In the genomic region with DNA sequence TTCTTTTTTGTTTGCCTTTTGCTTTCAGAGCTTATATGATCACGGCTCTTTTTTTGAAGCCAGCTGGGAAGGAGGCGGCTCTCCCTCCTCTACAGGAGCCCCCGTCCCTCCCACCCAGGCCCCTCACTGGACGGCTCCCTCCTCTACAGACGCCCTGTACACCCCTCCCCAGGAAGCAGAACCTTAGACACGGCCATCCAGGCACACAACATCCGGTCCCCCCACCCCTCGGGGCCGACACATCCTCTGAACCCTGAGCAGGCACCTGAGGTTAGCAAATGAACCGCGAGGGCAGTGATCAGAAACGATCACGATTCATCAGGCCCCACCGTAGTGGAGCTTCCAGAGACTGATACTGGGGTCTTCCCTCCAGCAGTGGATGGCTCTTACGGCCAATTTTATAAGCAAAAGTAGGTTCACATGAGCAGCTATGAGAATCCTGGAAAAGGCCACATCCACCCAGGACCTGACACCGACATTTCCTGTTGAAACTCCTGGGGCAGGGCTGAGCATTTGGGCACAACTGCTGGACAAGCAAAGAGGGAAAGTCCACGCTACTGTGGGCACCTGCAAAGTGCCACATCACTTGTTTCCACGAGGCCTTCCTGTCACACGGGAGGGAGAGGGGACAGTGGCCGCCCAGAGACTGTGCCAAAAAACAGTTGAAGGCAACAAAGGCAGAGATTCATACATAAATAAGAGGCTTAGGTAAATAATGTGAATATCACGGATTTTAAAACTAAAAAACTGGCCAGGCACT, we compare ENCODE assay signal across 9 cellular contexts.
A peak's percentile ranks its signal among the peaks of the same experiment; 100 is the strongest.
DNase-seq lines count a peak whose midpoint lies in the region; ATAC-seq and TF ChIP-seq lines count a peak whose summit lies in the region.
"Had no signal": no experiment of that assay in that cellular context is flagged by ENCODE, and none has a peak within 500 bp of the region (broad histone marks: within the 10 kb centered on the region; RNA-seq: fewer than 3 reads in every experiment).

No MANE protein-coding gene starts in this region.

- peak; percentile 55 to 92 (median 76) for DNase-seq in CD4-positive, CD25-positive, alpha-beta regulatory T cell
- DNase-seq in T-cell: peak; percentile 42 to 82 (median 72)
- peak; percentile 78 for DNase-seq in activated naive CD8-positive, alpha-beta T cell treated with anti-CD3 and anti-CD28 coated beads, Interleukin-2, amount 50 U/mL, for 24 hours
- DNase-seq in stimulated activated CD8-positive, alpha-beta memory T cell treated with anti-CD3 and anti-CD28 coated beads, Interleukin-7, amount 100 ng/mL, for 4 hours (ENCODE audit: low read depth in 2 of 2): peak; percentile 64 to 71
- no peak for DNase-seq in DMS53 (lab: John Stamatoyannopoulos, UW)
- no peak for DNase-seq in foreskin fibroblast
- no peak for DNase-seq in MCF 10A (ENCODE audit: unreplicated experiment)

- intact Hi-C loops in MCF 10A (cut with micrococcal nuclease): no loop called here

- no peaks in the 10 kb centered on the region for H3K27me3 Mint-ChIP-seq in CD4-positive, CD25-positive, alpha-beta regulatory T cell
- no peaks in the 10 kb centered on the region for H3K27me3 Mint-ChIP-seq in T-cell
- H3K27me3 Mint-ChIP-seq in activated naive CD8-positive, alpha-beta T cell treated with anti-CD3 and anti-CD28 coated beads, Interleukin-2, amount 50 U/mL, for 24 hours: no peaks in the 10 kb centered on the region
- H3K27me3 Mint-ChIP-seq in MCF 10A (ENCODE audit: insufficient read depth, unreplicated experiment): no peaks in the 10 kb centered on the region

- H3K4me1 ChIP-seq in CD4-positive, CD25-positive, alpha-beta regulatory T cell (ENCODE audit: control insufficient read depth, insufficient read depth, low read length, poor library complexity, severe bottlenecking): peaks cover 97% of the 10 kb centered on the region

- H3K9me3 Mint-ChIP-seq in CD4-positive, CD25-positive, alpha-beta regulatory T cell: peaks cover 0 to under 1% (median 0%) of the 10 kb centered on the region in 7 donors
- H3K9me3 Mint-ChIP-seq in T-cell (no peaks in the 10 kb centered on the region), MCF 10A (ENCODE audit: unreplicated experiment) (no peaks in the 10 kb centered on the region)
- peaks cover 10% of the 10 kb centered on the region for H3K9me3 Mint-ChIP-seq in activated naive CD8-positive, alpha-beta T cell treated with anti-CD3 and anti-CD28 coated beads, Interleukin-2, amount 50 U/mL, for 24 hours

- peaks cover 28% of the 10 kb centered on the region for H3K36me3 Mint-ChIP-seq in CD4-positive, CD25-positive, alpha-beta regulatory T cell
- H3K36me3 Mint-ChIP-seq in T-cell: peaks cover 29% of the 10 kb centered on the region
- H3K36me3 Mint-ChIP-seq in activated naive CD8-positive, alpha-beta T cell treated with anti-CD3 and anti-CD28 coated beads, Interleukin-2, amount 50 U/mL, for 24 hours (ENCODE audit: low read depth): peaks cover 73% of the 10 kb centered on the region
- H3K36me3 Mint-ChIP-seq in MCF 10A (ENCODE audit: insufficient read depth, unreplicated experiment): peaks cover 9% of the 10 kb centered on the region

- CTCF ChIA-PET in T-cell (lab: Charles Lee): interaction anchor here in 1 of 2 donors (0.6 to 2.0 kb wide), 4 partner anchors 10 to 184 kb away, joined by 5 to 15 read pairs (median 7); no protein-coding TSS in a partner anchor
- CTCF ChIA-PET in MCF 10A (lab: Yijun Ruan, JAX): no interaction called here

- peak overlapping the region; percentile 87 to 98 (median 90) for H3K4me3 Mint-ChIP-seq in CD4-positive, CD25-positive, alpha-beta regulatory T cell
- H3K4me3 Mint-ChIP-seq in T-cell (peak overlapping the region; percentile 71 to 83 (median 79)), MCF 10A (ENCODE audit: unreplicated experiment) (no peak overlapping the region)
- H3K4me3 Mint-ChIP-seq in activated naive CD8-positive, alpha-beta T cell treated with anti-CD3 and anti-CD28 coated beads, Interleukin-2, amount 50 U/mL, for 24 hours: peak overlapping the region; percentile 81

- peaks cover 23% of the 10 kb centered on the region for H3K36me3 ChIP-seq in CD4-positive, CD25-positive, alpha-beta regulatory T cell (ENCODE audit: control insufficient read depth, insufficient read depth, low read length)

- no TSS peak for BruUV-seq in MCF 10A (replicated peaks; lab: Mats Ljungman, UMichigan)

- TF ChIP-seq CTCF in foreskin fibroblast (IDR thresholded peaks at IDR 0.05; ENCODE audit: low read depth, low read length) (no peak), MCF 10A (IDR thresholded peaks at IDR 0.05; ENCODE audit: unreplicated experiment) (no peak)

- H3K27ac ChIP-seq in CD4-positive, CD25-positive, alpha-beta regulatory T cell (ENCODE audit: insufficient read depth, low read length, poor library complexity, severe bottlenecking): peak overlapping the region; percentile 91
- H3K27ac ChIP-seq: VCaP had no signal

- peak overlapping the region; percentile 83 for H3K4me3 ChIP-seq in CD4-positive, CD25-positive, alpha-beta regulatory T cell (ENCODE audit: low read depth, low read length)
- H3K4me3 ChIP-seq in foreskin fibroblast (ENCODE audit: low read depth in 1 of 2, low read length in 2 of 2): no peak overlapping the region

- peaks cover 53 to 98% (median 77%) of the 10 kb centered on the region in 4 donors for H3K4me1 Mint-ChIP-seq in CD4-positive, CD25-positive, alpha-beta regulatory T cell
- H3K4me1 Mint-ChIP-seq in T-cell (peaks cover 80 to 95% (median 92%) of the 10 kb centered on the region in 3 donors), MCF 10A (ENCODE audit: insufficient read depth, unreplicated experiment) (peaks cover 9% of the 10 kb centered on the region)
- H3K4me1 Mint-ChIP-seq in activated naive CD8-positive, alpha-beta T cell treated with anti-CD3 and anti-CD28 coated beads, Interleukin-2, amount 50 U/mL, for 24 hours: peaks cover 93% of the 10 kb centered on the region

- H3K27me3 ChIP-seq in CD4-positive, CD25-positive, alpha-beta regulatory T cell (ENCODE audit: control insufficient read depth, insufficient read depth, low read length): no peaks in the 10 kb centered on the region

- peak; percentile 63 to 83 for ATAC-seq in CD4-positive, CD25-positive, alpha-beta regulatory T cell (ENCODE audit: low read depth in 2 of 2)
- ATAC-seq in GM21786 (IDR thresholded peaks at IDR 0.05; ENCODE audit: unreplicated experiment): peak; percentile 70
- ATAC-seq in T-cell (replicated peaks in 1 of 4): peak; percentile 70 to 84 (median 80)
- peak; percentile 31 for ATAC-seq in activated naive CD8-positive, alpha-beta T cell treated with anti-CD3 and anti-CD28 coated beads, Interleukin-2, amount 50 U/mL, for 24 hours

- POLR2A ChIA-PET in T-cell (lab: Charles Lee): interaction anchor here (0.5 to 1.7 kb wide), 3 partner anchors 17 to 186 kb away, joined by 3 read pairs; partner anchors contain the start of gene GADD45G (in 1 of the 2)
- POLR2A ChIA-PET in MCF 10A (lab: Yijun Ruan, JAX): no interaction called here

- no peaks in the 10 kb centered on the region for H3K9me3 ChIP-seq in CD4-positive, CD25-positive, alpha-beta regulatory T cell (ENCODE audit: control insufficient read depth in 2 of 2, low read length in 2 of 2)

- H3K27ac Mint-ChIP-seq in CD4-positive, CD25-positive, alpha-beta regulatory T cell: peak overlapping the region; percentile 93 to 99 (median 95)
- H3K27ac Mint-ChIP-seq in T-cell: peak overlapping the region; percentile 95 to 99
- H3K27ac Mint-ChIP-seq in activated naive CD8-positive, alpha-beta T cell treated with anti-CD3 and anti-CD28 coated beads, Interleukin-2, amount 50 U/mL, for 24 hours: peak overlapping the region; percentile 100
- H3K27ac Mint-ChIP-seq in MCF 10A (ENCODE audit: low read depth, unreplicated experiment): no peak overlapping the region

Comparison
In these comparisons a context has a peak if more than half of its experiments do, and no peak if none do; other contexts are left out.
1. DNase-seq: peak in CD4-positive, CD25-positive, alpha-beta regulatory T cell (3 of 3), T-cell (34 of 34), activated naive CD8-positive, alpha-beta T cell treated with anti-CD3 and anti-CD28 coated beads, Interleukin-2, amount 50 U/mL, for 24 hours (single experiment) and stimulated activated CD8-positive, alpha-beta memory T cell treated with anti-CD3 and anti-CD28 coated beads, Interleukin-7, amount 100 ng/mL, for 4 hours (2 of 2); none in DMS53 (single experiment), foreskin fibroblast (0 of 2) and MCF 10A (single experiment).
2. Peak in every context shown above with its lines, with median percentiles within 50 percentile points of each other: ATAC-seq.